Comparison of ENCODE assay signal across 19 cellular contexts in the genomic region with DNA sequence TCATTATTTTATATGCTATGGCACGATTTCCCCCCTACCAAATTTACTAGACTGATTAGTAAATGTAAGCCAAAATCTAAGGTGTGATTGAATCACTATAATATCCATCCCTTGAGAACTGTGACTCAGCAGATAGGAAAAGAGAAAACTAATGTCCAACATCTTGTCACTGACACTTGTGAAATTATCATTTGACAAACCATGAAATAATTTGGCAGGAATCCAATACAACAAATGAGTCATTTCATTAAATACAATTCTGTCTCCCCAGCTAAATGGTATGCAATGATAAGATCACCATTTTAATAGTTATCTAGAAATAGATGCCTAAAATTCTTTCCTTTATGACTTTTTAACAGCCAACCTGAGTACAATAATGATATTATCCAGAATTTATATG.
DNase-seq lines count a peak whose midpoint lies in the region; ATAC-seq and TF ChIP-seq lines count a peak whose summit lies in the region.
"Had no signal": no experiment of that assay in that cellular context is flagged by ENCODE, and none has a peak within 500 bp of the region (broad histone marks: within the 10 kb centered on the region; RNA-seq: fewer than 3 reads in every experiment).

No MANE protein-coding gene starts in this region.

- H3K27ac Mint-ChIP-seq in activated T-helper 2 cell treated with anti-CD3 and anti-CD28 coated beads, Interferon-gamma antibody, Interleukin-2, Interleukin-4, amounts not matched to agents 10 μg/mL and 5 μg/mL and 100 μg/mL, durations not matched to agents 14 hours and 24 hours and 36 hours, result no peak overlapping the region

- no peak overlapping the region for H3K4me3 ChIP-seq in left ventricle myocardium inferior
- H3K4me3 ChIP-seq in fibroblast of pulmonary artery (replicated peaks; ENCODE audit: low read depth, low read length), result no peak overlapping the region
- H3K4me3 ChIP-seq: MG63, SK-N-MC had no signal

- no peaks in the 10 kb centered on the region for H3K36me3 Mint-ChIP-seq in activated T-helper 2 cell treated with anti-CD3 and anti-CD28 coated beads, Interferon-gamma antibody, Interleukin-2, Interleukin-4, amounts not matched to agents 10 μg/mL and 5 μg/mL and 100 μg/mL, durations not matched to agents 14 hours and 24 hours and 36 hours (ENCODE audit: low read depth)

- H3K4me3 Mint-ChIP-seq in activated T-helper 2 cell treated with anti-CD3 and anti-CD28 coated beads, Interferon-gamma antibody, Interleukin-2, Interleukin-4, amounts not matched to agents 10 μg/mL and 5 μg/mL and 100 μg/mL, durations not matched to agents 14 hours and 24 hours and 36 hours (ENCODE audit: low read depth), result no peak overlapping the region

- no peaks in the 10 kb centered on the region for H3K9me3 ChIP-seq in left ventricle myocardium inferior (replicated peaks)
- H3K9me3 ChIP-seq: MG63 had no signal

- no peak for TF ChIP-seq CTCF in left ventricle myocardium inferior (IDR thresholded peaks at IDR 0.05; ENCODE audit: borderline replicate concordance)
- no peak for TF ChIP-seq CTCF in fibroblast of pulmonary artery (IDR thresholded peaks at IDR 0.05; ENCODE audit: low read length, missing control alignments)

- H3K27ac ChIP-seq in left ventricle myocardium inferior (replicated peaks), result peak overlapping the region; percentile 44
- H3K27ac ChIP-seq: SK-N-MC had no signal

- H3K27me3 Mint-ChIP-seq in activated T-helper 2 cell treated with anti-CD3 and anti-CD28 coated beads, Interferon-gamma antibody, Interleukin-2, Interleukin-4, amounts not matched to agents 10 μg/mL and 5 μg/mL and 100 μg/mL, durations not matched to agents 14 hours and 24 hours and 36 hours (ENCODE audit: low read depth), result no peaks in the 10 kb centered on the region

- no peaks in the 10 kb centered on the region for H3K4me1 Mint-ChIP-seq in activated T-helper 2 cell treated with anti-CD3 and anti-CD28 coated beads, Interferon-gamma antibody, Interleukin-2, Interleukin-4, amounts not matched to agents 10 μg/mL and 5 μg/mL and 100 μg/mL, durations not matched to agents 14 hours and 24 hours and 36 hours (ENCODE audit: low read depth)

- no peaks in the 10 kb centered on the region for H3K36me3 ChIP-seq in left ventricle myocardium inferior
- H3K36me3 ChIP-seq: MG63 had no signal

- peaks cover 20% of the 10 kb centered on the region for H3K4me1 ChIP-seq in left ventricle myocardium inferior

- peaks cover 4% of the 10 kb centered on the region for H3K9me3 Mint-ChIP-seq in activated T-helper 2 cell treated with anti-CD3 and anti-CD28 coated beads, Interferon-gamma antibody, Interleukin-2, Interleukin-4, amounts not matched to agents 10 μg/mL and 5 μg/mL and 100 μg/mL, durations not matched to agents 14 hours and 24 hours and 36 hours

- no peak for DNase-seq in left ventricle myocardium inferior
- DNase-seq in left cardiac atrium, result no peak
- DNase-seq in astrocyte of the hippocampus (ENCODE audit: low read depth, low spot score), result peak; percentile 1
- peak; percentile 3 for DNase-seq in fibroblast of pulmonary artery (ENCODE audit: low read depth)
- DNase-seq in cortex of kidney (lab: John Stamatoyannopoulos, UW), result no peak
- no peak for DNase-seq in activated T-helper 2 cell treated with anti-CD3 and anti-CD28 coated beads, Interferon-gamma antibody, Interleukin-2, Interleukin-4, amounts not matched to agents 10 μg/mL and 5 μg/mL and 100 μg/mL, durations not matched to agents 14 hours and 24 hours and 36 hours (ENCODE audit: low spot score)
- no peak for DNase-seq in NCI-H1092 treated with DMSO at 0.1 percent for 48 hours (lab: John Stamatoyannopoulos, UW)
- DNase-seq: ACHN, AML-193, Calu3, DMS79, KG1, MG63, NCI-H1105, NCI-H1694, NCI-H446 treated with DMSO at 0.1 percent for 48 hours, NCI-H748 treated with DMSO at 0.1 percent for 48 hours had no signal

- no peak for ATAC-seq in left cardiac atrium
- ATAC-seq: HepG2 had no signal

- intact Hi-C loops in left ventricle myocardium inferior (cut with micrococcal nuclease), result no loop called here
- intact Hi-C loops in left cardiac atrium (cut with DNase I), result no loop called here
- intact Hi-C loops in activated T-helper 2 cell treated with anti-CD3 and anti-CD28 coated beads, Interferon-gamma antibody, Interleukin-2, Interleukin-4, amounts not matched to agents 10 μg/mL and 5 μg/mL and 100 μg/mL, durations not matched to agents 14 hours and 24 hours and 36 hours (cut with micrococcal nuclease), result no loop called here

- no peaks in the 10 kb centered on the region for H3K27me3 ChIP-seq in left ventricle myocardium inferior (ENCODE audit: low read depth)
- H3K27me3 ChIP-seq: MG63 had no signal

Comparison
In these comparisons a context has a peak if more than half of its experiments do, and no peak if none do; other contexts are left out.
1. DNase-seq: peak in astrocyte of the hippocampus (single experiment) and fibroblast of pulmonary artery (single experiment); none in left ventricle myocardium inferior (single experiment), left cardiac atrium (single experiment), cortex of kidney (single experiment), activated T-helper 2 cell treated with anti-CD3 and anti-CD28 coated beads, Interferon-gamma antibody, Interleukin-2, Interleukin-4, amounts not matched to agents 10 μg/mL and 5 μg/mL and 100 μg/mL, durations not matched to agents 14 hours and 24 hours and 36 hours (single experiment) and NCI-H1092 treated with DMSO at 0.1 percent for 48 hours (single experiment).